Comparison of ENCODE assay signal across 34 cellular contexts in the genomic region with DNA sequence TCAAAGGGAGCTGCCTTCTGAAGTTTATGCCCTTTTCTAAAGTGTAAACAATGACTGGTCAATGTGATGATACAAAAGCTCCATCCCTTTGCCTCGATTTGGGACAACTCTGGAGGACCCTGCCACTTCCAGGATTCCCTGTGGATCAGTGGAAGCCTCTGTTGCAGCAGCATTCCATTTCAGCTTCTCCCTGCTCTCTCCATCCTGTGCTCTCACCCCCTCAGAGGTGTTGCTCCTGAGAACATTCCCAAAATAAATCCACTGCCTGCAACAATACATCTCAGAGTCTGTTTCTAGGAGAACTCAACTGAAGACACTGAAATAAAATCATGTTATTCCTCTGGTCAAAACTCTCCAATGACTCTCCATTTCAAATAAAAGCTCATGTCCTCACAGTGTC.
"Had no signal": no experiment of that assay in that cellular context is flagged by ENCODE, and none has a peak within 500 bp of the region (broad histone marks: within the 10 kb centered on the region; RNA-seq: fewer than 3 reads in every experiment).

No MANE protein-coding gene starts in this region.

- H3K4me3 ChIP-seq: adrenal gland, ascending aorta, cardiac muscle cell had no signal

- H3K27me3 ChIP-seq: adrenal gland, ascending aorta, cardiac muscle cell had no signal

- H3K27ac Mint-ChIP-seq: activated B cell treated with CpG ODN at 0.5 μM for 24 hours; activated CD4-positive, alpha-beta memory T cell treated with anti-CD3 and anti-CD28 coated beads for 36 hours; activated CD4-positive, alpha-beta T cell treated with anti-CD3 and anti-CD28 coated beads, Interleukin-2, amount 10 ng/mL, durations not matched to agents 24 days and 14 days; activated CD8-positive, alpha-beta T cell treated with anti-CD3 and anti-CD28 coated beads for 36 hours; activated naive CD4-positive, alpha-beta T cell treated with anti-CD3 and anti-CD28 coated beads for 36 hours; activated naive CD4-positive, alpha-beta T cell treated with anti-CD3 and anti-CD28 coated beads, Interleukin-2, amount 50 U/mL, for 72 hours; activated naive CD8-positive, alpha-beta T cell treated with anti-CD3 and anti-CD28 coated beads for 36 hours; activated T-cell treated with anti-CD3 and anti-CD28 coated beads, Interleukin-2, amount 50 U/mL, for 72 hours; activated T-helper 1 cell treated with anti-CD3 and anti-CD28 coated beads, Interleukin-12 subunit alpha, Interleukin-12 subunit beta, Interleukin-2, Interleukin-4 antibody, amounts not matched to agents 30 ng/mL and 10 ng/mL and 1 ng/mL, durations not matched to agents 14 hours and 24 hours and 36 hours; activated T-helper 17 cell treated with anti-CD3 and anti-CD28 coated beads, Interleukin-2, amount 50 U/mL, for 72 hours; brain; T-helper 1 cell treated with Interleukin-12 subunit alpha and Interleukin-12 subunit beta and Interleukin-4 antibody, amounts not matched to agents 30 μg/mL and 1 μg/mL, for 36 hours; T-helper 2 cell treated with Interferon-gamma antibody and Interleukin-4, amounts not matched to agents 5 μg/mL and 100 μg/mL, for 36 hours had no signal

- H3K27me3 Mint-ChIP-seq: activated B cell treated with CpG ODN at 0.5 μM for 24 hours, brain had no signal

- H3K36me3 ChIP-seq: adrenal gland, ascending aorta, cardiac muscle cell had no signal

- H3K36me3 Mint-ChIP-seq: activated CD4-positive, alpha-beta memory T cell treated with anti-CD3 and anti-CD28 coated beads for 36 hours; activated naive CD4-positive, alpha-beta T cell treated with anti-CD3 and anti-CD28 coated beads, Interleukin-2, amount 50 U/mL, for 72 hours; activated naive CD8-positive, alpha-beta T cell treated with anti-CD3 and anti-CD28 coated beads for 36 hours; brain had no signal

- H3K4me1 Mint-ChIP-seq: activated B cell treated with CpG ODN at 0.5 μM for 24 hours; activated CD4-positive, alpha-beta T cell treated with anti-CD3 and anti-CD28 coated beads, Interleukin-2, amount 10 ng/mL, durations not matched to agents 24 days and 14 days; activated naive CD8-positive, alpha-beta T cell treated with anti-CD3 and anti-CD28 coated beads for 36 hours; activated T-helper 17 cell treated with anti-CD3 and anti-CD28 coated beads, Interleukin-2, amount 50 U/mL, for 72 hours had no signal

- DNase-seq: activated B cell treated with CpG ODN at 0.5 μM for 24 hours; activated CD4-positive, alpha-beta memory T cell treated with anti-CD3 and anti-CD28 coated beads for 36 hours; activated CD4-positive, alpha-beta T cell treated with anti-CD3 and anti-CD28 coated beads for 4 hours; activated CD4-positive, alpha-beta T cell treated with anti-CD3 and anti-CD28 coated beads, Interleukin-2, amount 10 ng/mL, durations not matched to agents 24 days and 14 days; activated CD4-positive, alpha-beta T cell treated with anti-CD3 and anti-CD28 coated beads, Interleukin-2, amount 50 U/mL, for 1 hour; activated CD4-positive, alpha-beta T cell treated with anti-CD3 and anti-CD28 coated beads, Interleukin-2, amount 50 U/mL, for 4 hours; activated CD4-positive, CD25-positive, alpha-beta regulatory T cell treated with anti-CD3 and anti-CD28 coated beads, Interleukin-2, amount 50 U/mL, for 72 hours; activated CD8-positive, alpha-beta memory T cell treated with anti-CD3 and anti-CD28 coated beads, Interleukin-2, amount 50 U/mL, for 4 hours; activated CD8-positive, alpha-beta T cell treated with anti-CD3 and anti-CD28 coated beads for 36 hours; activated effector memory CD4-positive, alpha-beta T cell treated with anti-CD3 and anti-CD28 coated beads, Interleukin-2, amount 50 U/mL, for 16 hours; activated gamma-delta T cell treated with Interleukin-2 at 50 U/mL for 16 hours; activated naive CD4-positive, alpha-beta T cell; activated naive CD4-positive, alpha-beta T cell treated with anti-CD3 and anti-CD28 coated beads for 36 hours; activated naive CD4-positive, alpha-beta T cell treated with anti-CD3 and anti-CD28 coated beads, Interleukin-2, amount 50 U/mL, for 16 hours; activated naive CD8-positive, alpha-beta T cell treated with anti-CD3 and anti-CD28 coated beads for 36 hours; activated T-cell treated with anti-CD3 and anti-CD28 coated beads for 4 hours; activated T-cell treated with anti-CD3 and anti-CD28 coated beads, Interleukin-2, amount 50 U/mL, for 1 hour; activated T-cell treated with anti-CD3 and anti-CD28 coated beads, Interleukin-2, amount 50 U/mL, for 4 hours; activated T-cell treated with anti-CD3 and anti-CD28 coated beads, Interleukin-2, amount 50 U/mL, for 72 hours; adrenal gland; amniotic stem cell; central memory CD4-positive, alpha-beta T cell; T-helper 1 cell; T-helper 2 cell; T-helper 9 cell had no signal

- H3K4me1 ChIP-seq: ascending aorta had no signal

- H3K9me3 Mint-ChIP-seq: activated B cell treated with CpG ODN at 0.5 μM for 24 hours; activated CD4-positive, alpha-beta memory T cell treated with anti-CD3 and anti-CD28 coated beads for 36 hours; activated CD4-positive, alpha-beta T cell treated with anti-CD3 and anti-CD28 coated beads, Interleukin-2, amount 10 ng/mL, durations not matched to agents 24 days and 14 days; activated CD8-positive, alpha-beta T cell treated with anti-CD3 and anti-CD28 coated beads for 36 hours; activated naive CD4-positive, alpha-beta T cell treated with anti-CD3 and anti-CD28 coated beads for 36 hours; activated naive CD8-positive, alpha-beta T cell treated with anti-CD3 and anti-CD28 coated beads for 36 hours; activated T-cell treated with anti-CD3 and anti-CD28 coated beads, Interleukin-2, amount 50 U/mL, for 4 hours; activated T-helper 1 cell treated with anti-CD3 and anti-CD28 coated beads, Interleukin-12 subunit alpha, Interleukin-12 subunit beta, Interleukin-2, Interleukin-4 antibody, amounts not matched to agents 30 ng/mL and 10 ng/mL and 1 ng/mL, durations not matched to agents 14 hours and 24 hours and 36 hours; activated T-helper 17 cell treated with anti-CD3 and anti-CD28 coated beads, Interleukin-2, amount 50 U/mL, for 72 hours; T-helper 1 cell treated with Interleukin-12 subunit alpha and Interleukin-12 subunit beta and Interleukin-4 antibody, amounts not matched to agents 30 μg/mL and 1 μg/mL, for 36 hours; T-helper 2 cell treated with Interferon-gamma antibody and Interleukin-4, amounts not matched to agents 5 μg/mL and 100 μg/mL, for 36 hours had no signal

- ATAC-seq: activated CD8-positive, alpha-beta T cell treated with anti-CD3 and anti-CD28 coated beads for 36 hours; activated naive CD4-positive, alpha-beta T cell treated with anti-CD3 and anti-CD28 coated beads, Interleukin-2, amount 50 U/mL, for 72 hours; activated T-cell treated with anti-CD3 and anti-CD28 coated beads, Interleukin-2, amount 50 U/mL, for 4 hours; activated T-cell treated with anti-CD3 and anti-CD28 coated beads, Interleukin-2, amount 50 U/mL, for 72 hours; activated T-helper 17 cell treated with anti-CD3 and anti-CD28 coated beads, Interleukin-2, amount 50 U/mL, for 72 hours had no signal

- H3K9me3 ChIP-seq: adrenal gland, ascending aorta had no signal

- H3K4me3 Mint-ChIP-seq: activated B cell treated with CpG ODN at 0.5 μM for 24 hours; activated CD4-positive, alpha-beta memory T cell treated with anti-CD3 and anti-CD28 coated beads for 36 hours; activated CD4-positive, alpha-beta T cell treated with anti-CD3 and anti-CD28 coated beads, Interleukin-2, amount 10 ng/mL, durations not matched to agents 24 days and 14 days; activated CD8-positive, alpha-beta T cell treated with anti-CD3 and anti-CD28 coated beads for 36 hours; activated naive CD4-positive, alpha-beta T cell treated with anti-CD3 and anti-CD28 coated beads for 36 hours; activated naive CD8-positive, alpha-beta T cell treated with anti-CD3 and anti-CD28 coated beads for 36 hours; activated T-cell treated with anti-CD3 and anti-CD28 coated beads, Interleukin-2, amount 50 U/mL, for 4 hours; activated T-cell treated with anti-CD3 and anti-CD28 coated beads, Interleukin-2, amount 50 U/mL, for 72 hours; activated T-helper 1 cell treated with anti-CD3 and anti-CD28 coated beads, Interleukin-12 subunit alpha, Interleukin-12 subunit beta, Interleukin-2, Interleukin-4 antibody, amounts not matched to agents 30 ng/mL and 10 ng/mL and 1 ng/mL, durations not matched to agents 14 hours and 24 hours and 36 hours; activated T-helper 17 cell treated with anti-CD3 and anti-CD28 coated beads, Interleukin-2, amount 50 U/mL, for 72 hours; brain; T-helper 1 cell treated with Interleukin-12 subunit alpha and Interleukin-12 subunit beta and Interleukin-4 antibody, amounts not matched to agents 30 μg/mL and 1 μg/mL, for 36 hours; T-helper 2 cell treated with Interferon-gamma antibody and Interleukin-4, amounts not matched to agents 5 μg/mL and 100 μg/mL, for 36 hours had no signal

- H3K27ac ChIP-seq: adrenal gland, ascending aorta, cardiac muscle cell, VCaP had no signal
